In the genomic region with DNA sequence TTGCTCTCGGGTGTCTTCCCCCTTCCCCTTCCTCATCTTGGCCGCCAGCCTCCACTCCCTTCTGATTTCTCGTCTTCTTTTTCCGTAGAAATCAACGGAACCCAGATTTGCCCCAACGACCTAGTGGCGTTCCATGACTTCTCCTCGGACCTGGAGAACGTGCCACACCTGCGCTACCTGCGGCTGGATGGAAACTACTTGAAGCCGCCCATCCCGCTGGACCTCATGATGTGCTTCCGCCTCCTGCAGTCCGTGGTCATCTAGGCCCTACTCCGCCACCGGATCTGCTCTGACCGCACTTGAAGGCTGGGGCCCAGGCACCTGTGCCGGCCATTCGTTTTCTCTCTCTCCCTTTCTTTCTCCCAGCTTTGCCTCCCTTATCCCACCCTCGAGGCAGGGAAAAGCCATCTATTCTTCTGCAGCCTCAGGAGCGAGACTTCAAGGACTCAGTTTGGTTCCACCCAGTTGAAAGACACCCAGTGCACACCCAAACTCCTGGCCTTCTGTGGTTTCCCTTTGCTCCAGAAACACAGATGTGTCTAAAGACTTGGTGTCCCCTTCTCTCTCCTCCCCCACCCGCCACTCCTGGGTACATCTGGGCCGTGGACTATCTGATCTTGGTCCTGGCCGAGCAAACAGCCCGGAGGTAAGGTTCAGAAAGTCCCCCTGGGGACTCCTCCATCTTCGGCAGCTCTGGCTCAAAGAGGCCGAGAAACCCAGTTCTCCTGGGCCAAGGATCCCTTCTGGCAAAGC, we compare ENCODE assay signal across 1 cellular context.
TF ChIP-seq lines count a peak whose summit lies in the region.

No MANE protein-coding gene starts in this region.

TF ChIP-seq in endothelial cell of umbilical vein, 7 proteins besides CTCF, POLR2A, EP300 and RAD21:
- TF ChIP-seq MYC (IDR thresholded peaks at IDR 0.05; ENCODE audit: low read depth, low read length) (no peak), GATA2 (IDR thresholded peaks at IDR 0.05; ENCODE audit: insufficient read depth, insufficient read length, low read depth, low read length) (no peak), POLR2AphosphoS5 (IDR thresholded peaks at IDR 0.05; ENCODE audit: insufficient read depth, low read depth, low read length) (no peak), FOS (IDR thresholded peaks at IDR 0.05; ENCODE audit: borderline replicate concordance, insufficient read depth, low read length) (no peak), JUN (IDR thresholded peaks at IDR 0.05; ENCODE audit: borderline replicate concordance, insufficient read depth, insufficient read length, low read depth) (no peak)
- TF ChIP-seq, protein P1, sequence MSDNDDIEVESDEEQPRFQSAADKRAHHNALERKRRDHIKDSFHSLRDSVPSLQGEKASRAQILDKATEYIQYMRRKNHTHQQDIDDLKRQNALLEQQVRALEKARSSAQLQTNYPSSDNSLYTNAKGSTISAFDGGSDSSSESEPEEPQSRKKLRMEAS (IDR thresholded peaks at IDR 0.05; ENCODE audit: insufficient read depth, insufficient read length) = no peak
